1 cellular context compared by ENCODE assay signal in genomic region chr7:41107938-41108448, GRCh38.
TF ChIP-seq lines count a peak whose summit lies in the region.

No MANE protein-coding gene starts in this region.

TF ChIP-seq in GM12878, 131 proteins besides CTCF, POLR2A, EP300 and RAD21 (continued from another document):
- TF ChIP-seq, protein P1, sequence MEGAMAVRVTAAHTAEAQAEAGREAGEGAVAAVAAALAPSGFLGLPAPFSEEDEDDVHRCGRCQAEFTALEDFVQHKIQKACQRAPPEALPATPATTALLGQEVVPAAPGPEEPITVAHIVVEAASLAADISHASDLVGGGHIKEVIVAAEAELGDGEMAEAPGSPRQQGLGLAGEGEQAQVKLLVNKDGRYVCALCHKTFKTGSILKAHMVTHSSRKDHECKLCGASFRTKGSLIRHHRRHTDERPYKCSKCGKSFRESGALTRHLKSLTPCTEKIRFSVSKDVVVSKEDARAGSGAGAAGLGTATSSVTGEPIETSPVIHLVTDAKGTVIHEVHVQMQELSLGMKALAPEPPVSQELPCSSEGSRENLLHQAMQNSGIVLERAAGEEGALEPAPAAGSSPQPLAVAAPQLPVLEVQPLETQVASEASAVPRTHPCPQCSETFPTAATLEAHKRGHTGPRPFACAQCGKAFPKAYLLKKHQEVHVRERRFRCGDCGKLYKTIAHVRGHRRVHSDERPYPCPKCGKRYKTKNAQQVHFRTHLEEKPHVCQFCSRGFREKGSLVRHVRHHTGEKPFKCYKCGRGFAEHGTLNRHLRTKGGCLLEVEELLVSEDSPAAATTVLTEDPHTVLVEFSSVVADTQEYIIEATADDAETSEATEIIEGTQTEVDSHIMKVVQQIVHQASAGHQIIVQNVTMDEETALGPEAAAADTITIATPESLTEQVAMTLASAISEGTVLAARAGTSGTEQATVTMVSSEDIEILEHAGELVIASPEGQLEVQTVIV (IDR thresholded peaks at IDR 0.05; ENCODE audit: borderline replicate concordance, partially characterized antibody): no peak
- no peak for TF ChIP-seq ZNF24 (IDR thresholded peaks at IDR 0.05)
- TF ChIP-seq SREBF1 (IDR thresholded peaks at IDR 0.05; ENCODE audit: low read length): no peak
TF ChIP-seq in GM12878: peak in this region for 14.
